Comparison of ENCODE assay signal across 8 cellular contexts in genomic region chr2:136116111-136116812, GRCh38. TPM values are rescaled to one million over a fixed set of nuclear protein-coding genes. Genes with fewer than 3 reads are reported as not detected.
DNase-seq lines count a peak whose midpoint lies in the region; ATAC-seq and TF ChIP-seq lines count a peak whose summit lies in the region.

No MANE protein-coding gene starts in this region.

- peak overlapping the region; percentile 99 for H3K4me2 ChIP-seq in hepatocyte

- peaks cover 20% of the 10 kb centered on the region for H3K36me3 ChIP-seq in NT2/D1 (ENCODE audit: insufficient read depth, insufficient read length, low read length)
- no peaks in the 10 kb centered on the region for H3K36me3 ChIP-seq in hepatocyte (replicated peaks; ENCODE audit: insufficient read depth, low read depth)

- no peak overlapping the region for H2AFZ ChIP-seq in hepatocyte

- H3K4me3 ChIP-seq in NT2/D1 (ENCODE audit: insufficient read length, low read depth) (peak overlapping the region; percentile 64), hepatocyte (peak overlapping the region; percentile 65)

- WGBS in hepatocyte (ENCODE audit: low lambda C conversion rate, missing lambda C conversion rate): 1% methylated on average over 25 of the region's 30 CpGs

- no peaks in the 10 kb centered on the region for H3K9me2 ChIP-seq in hepatocyte (replicated peaks; ENCODE audit: insufficient read depth)

- no peak overlapping the region for H3K27ac ChIP-seq in hepatocyte

- no peak for TF ChIP-seq CTCF in hepatocyte (IDR thresholded peaks at IDR 0.05; ENCODE audit: poor library complexity)

- H3K79me2 ChIP-seq in hepatocyte: no peaks in the 10 kb centered on the region

- H3K9me3 ChIP-seq in NT2/D1 (ENCODE audit: insufficient read depth, low read length): 0 out of 2 replicates have a peak, but pooled peaks cover 4% of the 10 kb centered on the region
- no peaks in the 10 kb centered on the region for H3K9me3 ChIP-seq in hepatocyte (ENCODE audit: low read depth)

- H3K9ac ChIP-seq in NT2/D1 (ENCODE audit: insufficient read length, low read depth): peak overlapping the region; percentile 57

- H3K4me1 ChIP-seq in NT2/D1 (ENCODE audit: insufficient read depth, insufficient read length) (no peaks in the 10 kb centered on the region), hepatocyte (ENCODE audit: insufficient read depth) (peaks cover 22% of the 10 kb centered on the region)

- DNase-seq in DMS79 (lab: John Stamatoyannopoulos, UW): peak; percentile 52
- no peak for DNase-seq in NT2/D1 (ENCODE audit: low read depth, low spot score)
- peak; percentile 84 for DNase-seq in activated gamma-delta T cell treated with Interleukin-2 at 50 U/mL for 16 hours
- peak; percentile 55 for DNase-seq in hepatocyte (ENCODE audit: low spot score)
- peak; percentile 64 for DNase-seq in stimulated activated CD4-positive, alpha-beta T cell treated with anti-CD3 and anti-CD28 coated beads, Interleukin-15, amount 100 ng/mL, for 24 hours
- no peak for DNase-seq in mesenteric fat pad (ENCODE audit: low spot score)
- DNase-seq in middle frontal gyrus (ENCODE audit: extremely low spot score, low spot score): no peak

- H4K20me1 ChIP-seq in hepatocyte (ENCODE audit: insufficient read depth, poor library complexity, severe bottlenecking): no peaks in the 10 kb centered on the region

- peak; percentile 3 for ATAC-seq in HG02588 (IDR thresholded peaks at IDR 0.05; ENCODE audit: unreplicated experiment)

- peaks cover 47% of the 10 kb centered on the region for H3K27me3 ChIP-seq in NT2/D1 (ENCODE audit: insufficient read depth, insufficient read length)
- H3K27me3 ChIP-seq in hepatocyte: peaks cover 78% of the 10 kb centered on the region

RNA-seq across cellular contexts. Expression of gene CXCR4, which starts 1.7 kb away (rescaled TPM):
- 6.2 and 6.4 TPM in 2 replicates for total RNA-seq in hepatocyte
- polyA plus RNA-seq in hepatocyte: 2.4 and 3.8 TPM in 2 replicates
- total RNA-seq in mesenteric fat pad: 13.2 TPM

Comparison
In these comparisons a context has a peak if more than half of its experiments do, and no peak if none do; other contexts are left out.
1. DNase-seq: peak in DMS79 (single experiment), activated gamma-delta T cell treated with Interleukin-2 at 50 U/mL for 16 hours (single experiment), hepatocyte (single experiment) and stimulated activated CD4-positive, alpha-beta T cell treated with anti-CD3 and anti-CD28 coated beads, Interleukin-15, amount 100 ng/mL, for 24 hours (single experiment); none in NT2/D1 (single experiment), mesenteric fat pad (single experiment) and middle frontal gyrus (single experiment).